ENCODE assay signal across 8 cellular contexts in the genomic region with DNA sequence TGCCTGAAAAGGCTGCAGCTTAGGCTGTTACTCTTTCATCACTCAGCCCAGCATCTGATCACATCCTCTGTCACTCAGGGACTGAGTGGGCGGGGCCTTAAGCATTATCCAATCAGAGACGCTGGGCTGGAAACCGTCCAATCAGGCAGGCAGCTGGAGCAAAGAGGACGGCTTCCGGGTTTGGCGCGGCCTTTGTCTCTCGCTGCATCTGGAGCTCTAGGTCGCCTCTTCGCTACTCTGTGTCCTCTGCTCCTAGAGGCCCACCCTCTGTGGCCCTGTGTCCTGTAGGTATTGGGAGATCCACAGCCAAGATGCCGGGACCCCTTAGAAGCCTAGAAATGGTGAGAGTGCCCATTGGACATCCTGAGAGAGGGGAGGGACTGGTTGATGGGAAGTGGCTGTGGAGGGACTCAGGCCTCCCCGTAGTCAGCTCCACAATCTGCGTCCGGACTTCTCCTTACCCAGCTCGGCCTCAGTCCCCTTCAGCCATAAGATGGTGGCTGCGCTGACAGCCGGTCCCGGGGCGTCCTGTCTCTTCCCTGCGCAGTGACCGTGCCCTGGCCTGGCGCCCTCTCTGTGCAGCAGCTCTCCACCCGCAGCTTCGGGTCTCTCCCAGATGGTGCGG. TPM values are rescaled to one million over a fixed set of nuclear protein-coding genes. Genes with fewer than 3 reads are reported as not detected.
A peak's percentile ranks its signal among the peaks of the same experiment; 100 is the strongest.
DNase-seq lines count a peak whose midpoint lies in the region; FAIRE-seq and TF ChIP-seq lines count a peak whose summit lies in the region.

ZNF486 (plus strand) TSS at position 195 of the 625 bp plus-strand sequence; CDS start at position 312, 117 bp downstream.

- H2BK15ac ChIP-seq in mesenchymal stem cell (ENCODE audit: low read depth, poor library complexity, severe bottlenecking): no peak within 1 kb of the TSS

- peak within 1 kb of the TSS; percentile 65 for H3K4me3 ChIP-seq in HEK293 (ENCODE audit: low read depth, low read length)
- peak within 1 kb of the TSS; percentile 63 to 87 for H3K4me3 ChIP-seq in mesenchymal stem cell (ENCODE audit: insufficient read depth in 1 of 2, low read depth in 1 of 2, low read length in 2 of 2)
- H3K4me3 ChIP-seq in HAP-1: no peak within 1 kb of the TSS

- H4K8ac ChIP-seq in mesenchymal stem cell (ENCODE audit: low read length): peak within 1 kb of the TSS; percentile 36

- FAIRE-seq in endometrium (lab: Jason Lieb, UNC): peak; percentile 97

- no peak within 1 kb of the TSS for H2BK12ac ChIP-seq in mesenchymal stem cell (ENCODE audit: low read length in 2 of 2)

- no peak within 1 kb of the TSS for H3K14ac ChIP-seq in mesenchymal stem cell (ENCODE audit: low read length in 2 of 2)

- DNase-seq in EL (peak; percentile 97), NCI-H2196 (lab: John Stamatoyannopoulos, UW; ENCODE audit: unreplicated experiment) (peak; percentile 91), mesenchymal stem cell (peak; percentile 97), HAP-1 (ENCODE audit: low spot score in 2 of 2) (no peak)
- peak; percentile 60 to 75 (median 72) for DNase-seq in activated CD8-positive, alpha-beta memory T cell treated with anti-CD3 and anti-CD28 coated beads for 48 hours (ENCODE audit: low read depth in 2 of 3, low spot score in 2 of 3)
- DNase-seq in stimulated activated CD4-positive, alpha-beta T cell treated with anti-CD3 and anti-CD28 coated beads, TNF-alpha, amount 100 ng/mL, for 48 hours (ENCODE audit: low read depth in 3 of 3): peak; percentile 84 to 90 (median 85)

- no peaks in the 10 kb centered on the region for H3K9me3 ChIP-seq in HEK293 (ENCODE audit: control insufficient read depth, insufficient read depth, low read depth, low read length)
- peaks cover 31% of the 10 kb centered on the region for H3K9me3 ChIP-seq in mesenchymal stem cell (ENCODE audit: control insufficient read depth, low read length)
- no peaks in the 10 kb centered on the region for H3K9me3 ChIP-seq in HAP-1

- TF ChIP-seq CTCF in HEK293 (tag by site-specific recombination; IDR thresholded peaks at IDR 0.05): no peak

- CTCF ChIA-PET in HEK293 (lab: Yijun Ruan, JAX): no interaction called here

- no peak within 1 kb of the TSS for H3K4ac ChIP-seq in mesenchymal stem cell (ENCODE audit: low read depth in 1 of 2, low read length in 2 of 2)

- H3K18ac ChIP-seq in mesenchymal stem cell (ENCODE audit: low read depth in 1 of 2, low read length in 2 of 2): peak within 1 kb of the TSS in 1 of 2 experiments; percentile 58

- H2AK5ac ChIP-seq in mesenchymal stem cell (ENCODE audit: low read length, severe bottlenecking): no peak within 1 kb of the TSS

- H3K4me1 ChIP-seq in HEK293 (ENCODE audit: control insufficient read depth, insufficient read depth, low read length) (no peaks in the 10 kb centered on the region), mesenchymal stem cell (ENCODE audit: control insufficient read depth, insufficient read depth, low read depth, low read length) (peaks cover 3% of the 10 kb centered on the region), HAP-1 (no peaks in the 10 kb centered on the region)

- peak within 1 kb of the TSS; percentile 92 for H3K9ac ChIP-seq in mesenchymal stem cell (ENCODE audit: low read length)

- 1% methylated on average over 25 of the region's 25 CpGs for WGBS in mesenchymal stem cell

- peak within 1 kb of the TSS; percentile 55 for H3K4me2 ChIP-seq in mesenchymal stem cell (ENCODE audit: low read length, poor library complexity, severe bottlenecking)

- peaks cover 16% of the 10 kb centered on the region for H3K79me1 ChIP-seq in mesenchymal stem cell (replicated peaks; ENCODE audit: low read length, poor library complexity, severe bottlenecking)

- H3K36me3 ChIP-seq in HEK293 (ENCODE audit: control insufficient read depth in 2 of 2, insufficient read depth in 1 of 2, low read length in 2 of 2) (no peaks in the 10 kb centered on the region), mesenchymal stem cell (ENCODE audit: control insufficient read depth in 1 of 2, insufficient read depth in 2 of 2, low read depth in 1 of 2, low read length in 2 of 2) (peaks cover 20 to 23% of the 10 kb centered on the region in 2 experiments), HAP-1 (replicated peaks) (no peaks in the 10 kb centered on the region)

- POLR2A ChIA-PET in HEK293 (lab: Yijun Ruan, JAX): interaction anchor here (1.0 to 1.2 kb wide), 5 partner anchors 16 to 266 kb away, joined by 3 to 8 read pairs (median 4); partner anchors contain the start of genes ZNF682, ZNF90 and ZNF93

- no peak within 1 kb of the TSS for H2BK5ac ChIP-seq in mesenchymal stem cell (ENCODE audit: low read depth, low read length, poor library complexity, severe bottlenecking)

- H2BK120ac ChIP-seq in mesenchymal stem cell (ENCODE audit: low read depth, low read length): no peak within 1 kb of the TSS

- peak within 1 kb of the TSS; percentile 85 for H2AFZ ChIP-seq in mesenchymal stem cell (ENCODE audit: low read depth, low read length)

- H3K23ac ChIP-seq in mesenchymal stem cell (ENCODE audit: low read length in 2 of 2): no peak within 1 kb of the TSS

- H4K91ac ChIP-seq in mesenchymal stem cell (ENCODE audit: low read length): no peak within 1 kb of the TSS

- in situ Hi-C loops in HAP-1 (cut with MboI; ENCODE audit: low sequenced_read_pairs): no loop called here

- no peaks in the 10 kb centered on the region for H3K27me3 ChIP-seq in mesenchymal stem cell (ENCODE audit: control insufficient read depth in 1 of 2, insufficient read depth in 1 of 2, low read length in 2 of 2)
- no peaks in the 10 kb centered on the region for H3K27me3 ChIP-seq in HAP-1 (ENCODE audit: low read depth)

- H3K27ac ChIP-seq in HEK293 (ENCODE audit: extremely low read depth, low read depth, low read length): no peak within 1 kb of the TSS
- peak within 1 kb of the TSS; percentile 67 for H3K27ac ChIP-seq in mesenchymal stem cell (ENCODE audit: low read length, poor library complexity, severe bottlenecking)

TF ChIP-seq in HEK293, 187 proteins besides CTCF, POLR2A, EP300 and RAD21 (continues in another document):
- no peak for TF ChIP-seq ZNF639 (tag by site-specific recombination; IDR thresholded peaks at IDR 0.05)
- no peak for TF ChIP-seq ZNF510 (tag by site-specific recombination; IDR thresholded peaks at IDR 0.05; ENCODE audit: insufficient replicate concordance)
- peak; percentile 46; the same call in 1 of the 2 replicates for TF ChIP-seq SP3 (tag by site-specific recombination; IDR thresholded peaks at IDR 0.05)
- TF ChIP-seq, protein P1, sequence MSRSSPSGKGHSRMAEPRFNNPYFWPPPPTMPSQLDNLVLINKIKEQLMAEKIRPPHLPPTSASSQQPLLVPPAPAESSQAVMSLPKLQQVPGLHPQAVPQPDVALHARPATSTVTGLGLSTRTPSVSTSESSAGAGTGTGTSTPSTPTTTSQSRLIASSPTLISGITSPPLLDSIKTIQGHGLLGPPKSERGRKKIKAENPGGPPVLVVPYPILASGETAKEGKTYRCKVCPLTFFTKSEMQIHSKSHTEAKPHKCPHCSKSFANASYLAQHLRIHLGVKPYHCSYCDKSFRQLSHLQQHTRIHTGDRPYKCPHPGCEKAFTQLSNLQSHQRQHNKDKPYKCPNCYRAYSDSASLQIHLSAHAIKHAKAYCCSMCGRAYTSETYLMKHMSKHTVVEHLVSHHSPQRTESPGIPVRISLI (tag by site-specific recombination; IDR thresholded peaks at IDR 0.05): no peak
- TF ChIP-seq ZNF792 (tag by site-specific recombination; IDR thresholded peaks at IDR 0.05): no peak
- no peak for TF ChIP-seq ZNF768 (tag by site-specific recombination; IDR thresholded peaks at IDR 0.05)
- no peak for TF ChIP-seq MEIS1 (CRISPR knock-in tag; IDR thresholded peaks at IDR 0.05; ENCODE audit: borderline replicate concordance)
- peak; percentile 82 for TF ChIP-seq SP2 (tag by site-specific recombination; IDR thresholded peaks at IDR 0.05)
- no peak for TF ChIP-seq ZNF157 (tag by site-specific recombination; IDR thresholded peaks at IDR 0.05)
- peak; percentile 28; the same call in 1 of the 2 replicates for TF ChIP-seq ZNF10 (tag by site-specific recombination; IDR thresholded peaks at IDR 0.05)
- no peak for TF ChIP-seq ZNF776 (tag by site-specific recombination; IDR thresholded peaks at IDR 0.05; ENCODE audit: borderline replicate concordance)

RNA-seq across cellular contexts. Expression of gene ZNF486, which starts in this region (rescaled TPM):
- 3.7 TPM for polyA plus RNA-seq in mesenchymal stem cell (2013, experiment 1 of 2)
- 3.8 TPM for polyA plus RNA-seq in mesenchymal stem cell (2013, experiment 2 of 2)

Comparison
In these comparisons a context has a peak if more than half of its experiments do, and no peak if none do; other contexts are left out.
1. DNase-seq: peak in EL (single experiment), NCI-H2196 (single experiment), activated CD8-positive, alpha-beta memory T cell treated with anti-CD3 and anti-CD28 coated beads for 48 hours (3 of 3), mesenchymal stem cell (single experiment) and stimulated activated CD4-positive, alpha-beta T cell treated with anti-CD3 and anti-CD28 coated beads, TNF-alpha, amount 100 ng/mL, for 48 hours (3 of 3); none in HAP-1 (0 of 2).